ENCODE assay signal across 1 cellular context in genomic region chr20:52924411-52925271, GRCh38.
TF ChIP-seq lines count a peak whose summit lies in the region.

No MANE protein-coding gene starts in this region.

TF ChIP-seq in HepG2, 621 proteins besides CTCF, POLR2A, EP300 and RAD21 (continued from another document and continues in another):
- TF ChIP-seq THRA (CRISPR knock-in tag; IDR thresholded peaks at IDR 0.05; ENCODE audit: borderline replicate concordance) (peak; percentile 95), ZNF670 (CRISPR knock-in tag; IDR thresholded peaks at IDR 0.05; ENCODE audit: borderline replicate concordance) (0 out of 2 replicates have a peak, but pooled peaks have one; percentile 14), ZMYM2 (CRISPR knock-in tag; IDR thresholded peaks at IDR 0.05) (0 out of 2 replicates have a peak, but pooled peaks have one; percentile 58), ZMYM3 (CRISPR knock-in tag; IDR thresholded peaks at IDR 0.05) (peak; percentile 78; the same call in 1 of the 2 replicates), ARID2 (CRISPR knock-in tag; IDR thresholded peaks at IDR 0.05; ENCODE audit: borderline replicate concordance) (no peak), ZNF407 (CRISPR knock-in tag; IDR thresholded peaks at IDR 0.05; ENCODE audit: not compliant biosample characterization) (no peak), ZNF232 (CRISPR knock-in tag; IDR thresholded peaks at IDR 0.05; ENCODE audit: borderline replicate concordance) (peak; percentile 0; the same call in 1 of the 2 replicates), ZNF557 (CRISPR knock-in tag; IDR thresholded peaks at IDR 0.05) (no peak), MAX (IDR thresholded peaks at IDR 0.05) (no peak; the same call in 1 of the 2 replicates), NKX3-1 (CRISPR knock-in tag; IDR thresholded peaks at IDR 0.05) (no peak), ZBTB49 (CRISPR knock-in tag; IDR thresholded peaks at IDR 0.05; ENCODE audit: borderline replicate concordance) (no peak; the same call in 1 of the 2 replicates), ZNF513 (CRISPR knock-in tag; conservative IDR thresholded peaks at IDR 0.05) (no peak), DRAP1 (CRISPR knock-in tag; IDR thresholded peaks at IDR 0.05) (peak; percentile 58), MED13 (CRISPR knock-in tag; IDR thresholded peaks at IDR 0.05) (peak; percentile 30; the same call in 1 of the 2 replicates), GTF3A (CRISPR knock-in tag; conservative IDR thresholded peaks at IDR 0.05) (no peak), ZNF33A (CRISPR knock-in tag; IDR thresholded peaks at IDR 0.05; ENCODE audit: borderline replicate concordance) (peak; percentile 89; the same call in 1 of the 2 replicates), TSC22D2 (CRISPR knock-in tag; IDR thresholded peaks at IDR 0.05; ENCODE audit: borderline replicate concordance) (peak; percentile 88; the same call in 1 of the 2 replicates), RXRA (CRISPR knock-in tag; IDR thresholded peaks at IDR 0.05) (peak; percentile 99; the same call in 1 of the 2 replicates), MZF1 (CRISPR knock-in tag; IDR thresholded peaks at IDR 0.05; ENCODE audit: borderline replicate concordance) (no peak), ZNF678 (CRISPR knock-in tag; IDR thresholded peaks at IDR 0.05) (0 out of 2 replicates have a peak, but pooled peaks have one; percentile 58), ZNF563 (CRISPR knock-in tag; IDR thresholded peaks at IDR 0.05) (0 out of 2 replicates have a peak, but pooled peaks have one; percentile 18), PCBP2 (optimal IDR thresholded peaks at IDR 0.05; ENCODE audit: low read depth, low read length, poor library complexity, severe bottlenecking) (no peak), ZNF317 (CRISPR knock-in tag; IDR thresholded peaks at IDR 0.05) (peak; percentile 86; the same call in 1 of the 2 replicates), TBL1XR1 (IDR thresholded peaks at IDR 0.05; ENCODE audit: borderline replicate concordance, low read length, partially characterized antibody) (peak; percentile 72), PAWR (CRISPR knock-in tag; IDR thresholded peaks at IDR 0.05; ENCODE audit: borderline replicate concordance) (no peak), HBP1 (CRISPR knock-in tag; IDR thresholded peaks at IDR 0.05; ENCODE audit: low read depth) (no peak), ZNF687 (CRISPR knock-in tag; IDR thresholded peaks at IDR 0.05) (no peak), TBX3 (IDR thresholded peaks at IDR 0.05; ENCODE audit: borderline replicate concordance) (peak; percentile 84; the same call in 1 of the 2 replicates), HOXA5 (CRISPR knock-in tag; IDR thresholded peaks at IDR 0.05) (peak; percentile 59; the same call in 1 of the 2 replicates), ZNF839 (CRISPR knock-in tag; IDR thresholded peaks at IDR 0.05; ENCODE audit: borderline replicate concordance) (no peak), TBP (CRISPR knock-in tag; IDR thresholded peaks at IDR 0.05) (no peak), KDM3A (CRISPR knock-in tag; IDR thresholded peaks at IDR 0.05; ENCODE audit: low read depth) (peak; percentile 74), ZSCAN21 (CRISPR knock-in tag; IDR thresholded peaks at IDR 0.05; ENCODE audit: borderline replicate concordance) (peak; percentile 80), FOXP4 (CRISPR knock-in tag; IDR thresholded peaks at IDR 0.05) (peak; percentile 92), ZFX (CRISPR knock-in tag; IDR thresholded peaks at IDR 0.05; ENCODE audit: low read depth) (peak; percentile 45; the same call in 1 of the 2 replicates)
